ENCODE assay signal across 1 cellular context in genomic region chr1:201171063-201172036, GRCh38.
TF ChIP-seq lines count a peak whose summit lies in the region.

No MANE protein-coding gene starts in this region.

TF ChIP-seq in K562, 482 proteins besides CTCF, POLR2A, EP300 and RAD21 (continued from another document and continues in another):
- 0 out of 2 replicates have a peak, but pooled peaks have one; percentile 21 for TF ChIP-seq ZHX1 (conservative IDR thresholded peaks at IDR 0.05; ENCODE audit: low read length)
- TF ChIP-seq HMGXB4 (CRISPR knock-in tag; IDR thresholded peaks at IDR 0.05) = peak; percentile 65; the same call in 1 of the 2 replicates
- TF ChIP-seq TFAM (CRISPR knock-in tag; conservative IDR thresholded peaks at IDR 0.05) = no peak
- peak; percentile 30 for TF ChIP-seq CTBP1 (IDR thresholded peaks at IDR 0.05; ENCODE audit: borderline replicate concordance)
- no peak for TF ChIP-seq NCOA1 (IDR thresholded peaks at IDR 0.05; ENCODE audit: low read depth)
- no peak for TF ChIP-seq C11orf30 (IDR thresholded peaks at IDR 0.05; ENCODE audit: low read depth)
- TF ChIP-seq ZNF134 (CRISPR knock-in tag; conservative IDR thresholded peaks at IDR 0.05) = no peak
- TF ChIP-seq, protein P1, sequence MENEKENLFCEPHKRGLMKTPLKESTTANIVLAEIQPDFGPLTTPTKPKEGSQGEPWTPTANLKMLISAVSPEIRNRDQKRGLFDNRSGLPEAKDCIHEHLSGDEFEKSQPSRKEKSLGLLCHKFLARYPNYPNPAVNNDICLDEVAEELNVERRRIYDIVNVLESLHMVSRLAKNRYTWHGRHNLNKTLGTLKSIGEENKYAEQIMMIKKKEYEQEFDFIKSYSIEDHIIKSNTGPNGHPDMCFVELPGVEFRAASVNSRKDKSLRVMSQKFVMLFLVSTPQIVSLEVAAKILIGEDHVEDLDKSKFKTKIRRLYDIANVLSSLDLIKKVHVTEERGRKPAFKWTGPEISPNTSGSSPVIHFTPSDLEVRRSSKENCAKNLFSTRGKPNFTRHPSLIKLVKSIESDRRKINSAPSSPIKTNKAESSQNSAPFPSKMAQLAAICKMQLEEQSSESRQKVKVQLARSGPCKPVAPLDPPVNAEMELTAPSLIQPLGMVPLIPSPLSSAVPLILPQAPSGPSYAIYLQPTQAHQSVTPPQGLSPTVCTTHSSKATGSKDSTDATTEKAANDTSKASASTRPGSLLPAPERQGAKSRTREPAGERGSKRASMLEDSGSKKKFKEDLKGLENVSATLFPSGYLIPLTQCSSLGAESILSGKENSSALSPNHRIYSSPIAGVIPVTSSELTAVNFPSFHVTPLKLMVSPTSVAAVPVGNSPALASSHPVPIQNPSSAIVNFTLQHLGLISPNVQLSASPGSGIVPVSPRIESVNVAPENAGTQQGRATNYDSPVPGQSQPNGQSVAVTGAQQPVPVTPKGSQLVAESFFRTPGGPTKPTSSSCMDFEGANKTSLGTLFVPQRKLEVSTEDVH (IDR thresholded peaks at IDR 0.05; ENCODE audit: low read depth, partially characterized antibody) = peak; percentile 14
- no peak for TF ChIP-seq KLF1 (tag; IDR thresholded peaks at IDR 0.05)
- TF ChIP-seq ARID3A (IDR thresholded peaks at IDR 0.05; ENCODE audit: borderline replicate concordance, low read depth, low read length) = no peak
- peak; percentile 83 for TF ChIP-seq JUN (IDR thresholded peaks at IDR 0.05; ENCODE audit: borderline replicate concordance, low read depth, low read length)
- TF ChIP-seq JUN (CRISPR knock-in tag; IDR thresholded peaks at IDR 0.05; ENCODE audit: borderline replicate concordance) = no peak
- TF ChIP-seq MAZ (CRISPR knock-in tag; conservative IDR thresholded peaks at IDR 0.05 in 1 of 2, IDR thresholded peaks at IDR 0.05 in 1 of 2) = peak in 1 of 2 experiments; percentile 52; a peak in 1 of 4 replicates
- no peak for TF ChIP-seq SRSF1 (IDR thresholded peaks at IDR 0.05; ENCODE audit: low read depth, low read length)
- TF ChIP-seq MTF1 (CRISPR knock-in tag; IDR thresholded peaks at IDR 0.05; ENCODE audit: borderline replicate concordance) = no peak
- peak; percentile 16; the same call in 1 of the 2 replicates for TF ChIP-seq SAFB (IDR thresholded peaks at IDR 0.05; ENCODE audit: borderline replicate concordance, low read depth, low read length)
- 0 out of 2 replicates have a peak, but pooled peaks have one; percentile 49 for TF ChIP-seq NR2C2 (CRISPR knock-in tag; IDR thresholded peaks at IDR 0.05)
- TF ChIP-seq NR2C2 (tag; IDR thresholded peaks at IDR 0.05) = no peak; the same call in none of the 2 replicates
- no peak; the same call in 1 of the 2 replicates for TF ChIP-seq SMC3 (conservative IDR thresholded peaks at IDR 0.05; ENCODE audit: insufficient read depth, low read depth, low read length)
- TF ChIP-seq KHSRP (IDR thresholded peaks at IDR 0.05) = 0 out of 2 replicates have a peak, but pooled peaks have one; percentile 16
- no peak for TF ChIP-seq STAT5B (CRISPR knock-in tag; IDR thresholded peaks at IDR 0.05)
- TF ChIP-seq, protein P2, sequence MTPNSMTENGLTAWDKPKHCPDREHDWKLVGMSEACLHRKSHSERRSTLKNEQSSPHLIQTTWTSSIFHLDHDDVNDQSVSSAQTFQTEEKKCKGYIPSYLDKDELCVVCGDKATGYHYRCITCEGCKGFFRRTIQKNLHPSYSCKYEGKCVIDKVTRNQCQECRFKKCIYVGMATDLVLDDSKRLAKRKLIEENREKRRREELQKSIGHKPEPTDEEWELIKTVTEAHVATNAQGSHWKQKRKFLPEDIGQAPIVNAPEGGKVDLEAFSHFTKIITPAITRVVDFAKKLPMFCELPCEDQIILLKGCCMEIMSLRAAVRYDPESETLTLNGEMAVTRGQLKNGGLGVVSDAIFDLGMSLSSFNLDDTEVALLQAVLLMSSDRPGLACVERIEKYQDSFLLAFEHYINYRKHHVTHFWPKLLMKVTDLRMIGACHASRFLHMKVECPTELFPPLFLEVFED (CRISPR knock-in tag; conservative IDR thresholded peaks at IDR 0.05) = no peak
- TF ChIP-seq LARP7 (IDR thresholded peaks at IDR 0.05) = no peak
- TF ChIP-seq ZNF23 (CRISPR knock-in tag; IDR thresholded peaks at IDR 0.05) = 0 out of 2 replicates have a peak, but pooled peaks have one; percentile 8
- TF ChIP-seq MECOM (CRISPR knock-in tag; IDR thresholded peaks at IDR 0.05) = 0 out of 2 replicates have a peak, but pooled peaks have one; percentile 23
- TF ChIP-seq RB1 (IDR thresholded peaks at IDR 0.05; ENCODE audit: low read depth) = peak; percentile 29; the same call in 1 of the 2 replicates
- no peak for TF ChIP-seq ZNF354B (CRISPR knock-in tag; IDR thresholded peaks at IDR 0.05)
- TF ChIP-seq HMG20A (CRISPR knock-in tag; conservative IDR thresholded peaks at IDR 0.05) = no peak
- TF ChIP-seq SMAD2 (IDR thresholded peaks at IDR 0.05; ENCODE audit: low read depth, low read length) = no peak
- 0 out of 2 replicates have a peak, but pooled peaks have one; percentile 84 for TF ChIP-seq KAT7 (CRISPR knock-in tag; IDR thresholded peaks at IDR 0.05; ENCODE audit: borderline replicate concordance)
- TF ChIP-seq KDM5B (IDR thresholded peaks at IDR 0.05; ENCODE audit: insufficient replicate concordance, low read depth, low read length) = peak; percentile 11
- TF ChIP-seq, protein P3, sequence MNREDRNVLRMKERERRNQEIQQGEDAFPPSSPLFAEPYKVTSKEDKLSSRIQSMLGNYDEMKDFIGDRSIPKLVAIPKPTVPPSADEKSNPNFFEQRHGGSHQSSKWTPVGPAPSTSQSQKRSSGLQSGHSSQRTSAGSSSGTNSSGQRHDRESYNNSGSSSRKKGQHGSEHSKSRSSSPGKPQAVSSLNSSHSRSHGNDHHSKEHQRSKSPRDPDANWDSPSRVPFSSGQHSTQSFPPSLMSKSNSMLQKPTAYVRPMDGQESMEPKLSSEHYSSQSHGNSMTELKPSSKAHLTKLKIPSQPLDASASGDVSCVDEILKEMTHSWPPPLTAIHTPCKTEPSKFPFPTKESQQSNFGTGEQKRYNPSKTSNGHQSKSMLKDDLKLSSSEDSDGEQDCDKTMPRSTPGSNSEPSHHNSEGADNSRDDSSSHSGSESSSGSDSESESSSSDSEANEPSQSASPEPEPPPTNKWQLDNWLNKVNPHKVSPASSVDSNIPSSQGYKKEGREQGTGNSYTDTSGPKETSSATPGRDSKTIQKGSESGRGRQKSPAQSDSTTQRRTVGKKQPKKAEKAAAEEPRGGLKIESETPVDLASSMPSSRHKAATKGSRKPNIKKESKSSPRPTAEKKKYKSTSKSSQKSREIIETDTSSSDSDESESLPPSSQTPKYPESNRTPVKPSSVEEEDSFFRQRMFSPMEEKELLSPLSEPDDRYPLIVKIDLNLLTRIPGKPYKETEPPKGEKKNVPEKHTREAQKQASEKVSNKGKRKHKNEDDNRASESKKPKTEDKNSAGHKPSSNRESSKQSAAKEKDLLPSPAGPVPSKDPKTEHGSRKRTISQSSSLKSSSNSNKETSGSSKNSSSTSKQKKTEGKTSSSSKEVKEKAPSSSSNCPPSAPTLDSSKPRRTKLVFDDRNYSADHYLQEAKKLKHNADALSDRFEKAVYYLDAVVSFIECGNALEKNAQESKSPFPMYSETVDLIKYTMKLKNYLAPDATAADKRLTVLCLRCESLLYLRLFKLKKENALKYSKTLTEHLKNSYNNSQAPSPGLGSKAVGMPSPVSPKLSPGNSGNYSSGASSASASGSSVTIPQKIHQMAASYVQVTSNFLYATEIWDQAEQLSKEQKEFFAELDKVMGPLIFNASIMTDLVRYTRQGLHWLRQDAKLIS (CRISPR knock-in tag; IDR thresholded peaks at IDR 0.05) = no peak
- TF ChIP-seq FOSL1 (tag; conservative IDR thresholded peaks at IDR 0.05) = peak; percentile 38; the same call in 1 of the 2 replicates
- no peak for TF ChIP-seq ZNF239 (CRISPR knock-in tag; IDR thresholded peaks at IDR 0.05)
- 0 out of 2 replicates have a peak, but pooled peaks have one; percentile 41 for TF ChIP-seq PYGO2 (tag; IDR thresholded peaks at IDR 0.05)
- TF ChIP-seq CBX2 (IDR thresholded peaks at IDR 0.05; ENCODE audit: insufficient read depth, low read length, poor library complexity, severe bottlenecking) = no peak
- TF ChIP-seq MTA3 (IDR thresholded peaks at IDR 0.05; ENCODE audit: borderline replicate concordance) = 0 out of 2 replicates have a peak, but pooled peaks have one; percentile 29
- no peak; the same call in 1 of the 2 replicates for TF ChIP-seq ZEB2 (IDR thresholded peaks at IDR 0.05)
- TF ChIP-seq ARID4B (CRISPR knock-in tag; IDR thresholded peaks at IDR 0.05) = no peak; the same call in 1 of the 2 replicates
- TF ChIP-seq E2F4 (CRISPR knock-in tag; IDR thresholded peaks at IDR 0.05; ENCODE audit: low read depth) = 0 out of 2 replicates have a peak, but pooled peaks have one; percentile 27
